ENCODE assay signal across 3 cellular contexts in the genomic region with DNA sequence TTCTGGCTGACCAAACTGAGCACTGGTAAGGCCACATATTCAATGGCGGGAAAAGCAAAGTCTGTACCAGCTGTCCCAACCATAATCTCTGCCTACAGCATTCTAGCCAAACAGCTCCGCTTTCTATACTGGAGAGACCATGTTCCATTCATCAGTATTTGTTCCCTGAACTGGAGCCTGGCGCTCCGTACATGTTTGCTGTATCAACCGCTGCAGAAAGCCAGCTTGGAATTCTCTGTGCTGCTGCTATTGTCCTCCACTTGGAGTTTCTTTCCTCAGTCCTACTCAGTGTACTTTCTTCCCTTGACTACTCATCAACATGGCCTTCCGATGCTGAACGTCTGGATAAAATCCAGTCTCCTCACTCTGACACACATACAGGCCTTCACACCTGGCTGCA.
TF ChIP-seq lines count a peak whose summit lies in the region.

No MANE protein-coding gene starts in this region.

TF ChIP-seq in SK-N-SH, 30 proteins besides CTCF, POLR2A, EP300 and RAD21:
- TF ChIP-seq, protein P1, sequence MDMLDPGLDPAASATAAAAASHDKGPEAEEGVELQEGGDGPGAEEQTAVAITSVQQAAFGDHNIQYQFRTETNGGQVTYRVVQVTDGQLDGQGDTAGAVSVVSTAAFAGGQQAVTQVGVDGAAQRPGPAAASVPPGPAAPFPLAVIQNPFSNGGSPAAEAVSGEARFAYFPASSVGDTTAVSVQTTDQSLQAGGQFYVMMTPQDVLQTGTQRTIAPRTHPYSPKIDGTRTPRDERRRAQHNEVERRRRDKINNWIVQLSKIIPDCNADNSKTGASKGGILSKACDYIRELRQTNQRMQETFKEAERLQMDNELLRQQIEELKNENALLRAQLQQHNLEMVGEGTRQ (IDR thresholded peaks at IDR 0.05; ENCODE audit: borderline replicate concordance, low read depth, low read length), result no peak
- TF ChIP-seq YY1 (IDR thresholded peaks at IDR 0.05; ENCODE audit: low read depth) (no peak), EZH2phosphoT487 (IDR thresholded peaks at IDR 0.05; ENCODE audit: borderline replicate concordance, low read depth) (no peak), MEF2A (IDR thresholded peaks at IDR 0.05; ENCODE audit: borderline replicate concordance, low read depth) (no peak), CHD2 (IDR thresholded peaks at IDR 0.05; ENCODE audit: low read length, partially characterized antibody) (no peak), ELF1 (IDR thresholded peaks at IDR 0.05) (no peak), SMC3 (IDR thresholded peaks at IDR 0.05; ENCODE audit: low read depth, low read length) (no peak)
- TF ChIP-seq, protein P2, sequence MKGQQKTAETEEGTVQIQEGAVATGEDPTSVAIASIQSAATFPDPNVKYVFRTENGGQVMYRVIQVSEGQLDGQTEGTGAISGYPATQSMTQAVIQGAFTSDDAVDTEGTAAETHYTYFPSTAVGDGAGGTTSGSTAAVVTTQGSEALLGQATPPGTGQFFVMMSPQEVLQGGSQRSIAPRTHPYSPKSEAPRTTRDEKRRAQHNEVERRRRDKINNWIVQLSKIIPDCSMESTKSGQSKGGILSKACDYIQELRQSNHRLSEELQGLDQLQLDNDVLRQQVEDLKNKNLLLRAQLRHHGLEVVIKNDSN (IDR thresholded peaks at IDR 0.05; ENCODE audit: borderline replicate concordance, low read depth), result no peak
TF ChIP-seq in SK-N-SH: peak in this region for 0.

TF ChIP-seq in SK-N-SH treated with all-trans-retinoic acid at 6 μM for 48 hours, 23 proteins besides CTCF, POLR2A, EP300 and RAD21:
- TF ChIP-seq ZNF565 (CRISPR knock-in tag; conservative IDR thresholded peaks at IDR 0.05; ENCODE audit: low read depth), result no peak
- no peak for TF ChIP-seq PPARA (CRISPR knock-in tag; IDR thresholded peaks at IDR 0.05; ENCODE audit: borderline replicate concordance)
- no peak for TF ChIP-seq PATZ1 (CRISPR knock-in tag; IDR thresholded peaks at IDR 0.05; ENCODE audit: borderline replicate concordance)
- TF ChIP-seq RARB (CRISPR knock-in tag; IDR thresholded peaks at IDR 0.05), result no peak

TF ChIP-seq in H1, 55 proteins besides CTCF, POLR2A, EP300 and RAD21:
- TF ChIP-seq CHD2 (IDR thresholded peaks at IDR 0.05; ENCODE audit: low read length) (no peak), POU5F1 (IDR thresholded peaks at IDR 0.05; ENCODE audit: low read depth, low read length) (no peak), RXRA (IDR thresholded peaks at IDR 0.05; ENCODE audit: insufficient read depth, low read depth, low read length) (no peak), TAF1 (IDR thresholded peaks at IDR 0.05; ENCODE audit: low read depth, low read length) (no peak), RNF2 (IDR thresholded peaks at IDR 0.05; ENCODE audit: borderline replicate concordance, low read depth, low read length, missing control alignments, poor library complexity, severe bottlenecking) (no peak), JUND (IDR thresholded peaks at IDR 0.05; ENCODE audit: low read length) (no peak), NANOG (IDR thresholded peaks at IDR 0.05; ENCODE audit: insufficient read depth, low read depth, low read length, poor library complexity, severe bottlenecking) (no peak), SP4 (IDR thresholded peaks at IDR 0.05; ENCODE audit: low read length) (no peak), CBX5 (IDR thresholded peaks at IDR 0.05; ENCODE audit: low read depth, low read length) (no peak), BACH1 (IDR thresholded peaks at IDR 0.05; ENCODE audit: low read length) (no peak)
TF ChIP-seq in H1: peak in this region for 0.
